Comparison of ENCODE assay signal across 21 cellular contexts in the genomic region with DNA sequence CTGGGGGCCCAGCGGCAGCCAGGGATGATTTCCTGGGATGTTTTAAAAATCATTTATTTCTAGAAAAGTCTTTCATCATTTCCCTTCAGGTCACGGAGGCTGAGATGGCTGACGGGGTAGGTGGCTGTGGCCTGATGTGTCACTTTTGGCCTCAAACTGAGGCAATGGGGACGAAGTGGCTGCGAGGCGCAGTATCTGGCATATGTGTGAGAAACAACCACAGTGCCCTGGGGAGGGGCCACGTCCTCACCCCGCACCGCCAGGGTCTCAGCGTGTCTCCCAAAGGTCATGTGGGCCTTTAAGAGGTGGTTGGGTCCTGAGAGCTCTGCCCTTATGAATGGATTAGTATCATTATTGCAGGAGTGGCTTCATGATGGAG.
DNase-seq lines count a peak whose midpoint lies in the region; ATAC-seq, FAIRE-seq and TF ChIP-seq lines count a peak whose summit lies in the region.
"Had no signal": no experiment of that assay in that cellular context is flagged by ENCODE, and none has a peak within 500 bp of the region (broad histone marks: within the 10 kb centered on the region; RNA-seq: fewer than 3 reads in every experiment).

No MANE protein-coding gene starts in this region.

- no peaks in the 10 kb centered on the region for H3K36me3 ChIP-seq in breast epithelium
- no peaks in the 10 kb centered on the region for H3K36me3 ChIP-seq in tibial artery
- H3K36me3 ChIP-seq: heart right ventricle, Peyer's patch had no signal

- H3K4me3 ChIP-seq in breast epithelium, result no peak overlapping the region
- no peak overlapping the region for H3K4me3 ChIP-seq in tibial artery
- H3K4me3 ChIP-seq: heart right ventricle, Peyer's patch had no signal

- no peak for TF ChIP-seq CTCF in activated CD8-positive, alpha-beta T cell treated with anti-CD3 and anti-CD28 coated beads for 36 hours (IDR thresholded peaks at IDR 0.05)
- no peak for TF ChIP-seq CTCF in breast epithelium (IDR thresholded peaks at IDR 0.05)
- no peak for TF ChIP-seq CTCF in tibial artery (IDR thresholded peaks at IDR 0.05)

- POLR2A ChIA-PET in activated CD8-positive, alpha-beta T cell treated with anti-CD3 and anti-CD28 coated beads for 36 hours (lab: Charles Lee), result no interaction called here
- POLR2A ChIA-PET in activated CD8-positive, alpha-beta T cell treated with anti-CD3 and anti-CD28 coated beads, Interleukin-2, amount 10 ng/mL, durations not matched to agents 7 days and 5 days (lab: Charles Lee), result no interaction called here

- peak; percentile 38 for DNase-seq in activated CD8-positive, alpha-beta T cell treated with anti-CD3 and anti-CD28 coated beads for 36 hours
- DNase-seq in activated CD8-positive, alpha-beta T cell treated with anti-CD3 and anti-CD28 coated beads, Interleukin-2, amount 10 ng/mL, durations not matched to agents 7 days and 5 days, result no peak
- no peak for DNase-seq in breast epithelium (ENCODE audit: low spot score in 2 of 2)
- peak; percentile 88 for DNase-seq in natural killer cell treated with Interleukin-12 subunit alpha and Interleukin-12 subunit beta and Interleukin-15 and Interleukin-18, amount 100 ng/mL, for 72 hours (ENCODE audit: low spot score)
- no peak for DNase-seq in tibial artery
- DNase-seq in AG08396 (ENCODE audit: low spot score), result no peak
- no peak for DNase-seq in HTR-8/SVneo (ENCODE audit: insufficient read length, low spot score)
- no peak for DNase-seq in stimulated activated naive B cell treated with anti-CD40 and anti-IgM and Interleukin-4, amounts not matched to agents 10 μg/mL and 1 μg/mL and 100 μg/mL, for 72 hours
- DNase-seq: activated CD4-positive, CD25-positive, alpha-beta regulatory T cell treated with anti-CD3 and anti-CD28 coated beads, Interleukin-2, amount 50 U/mL, for 72 hours; activated gamma-delta T cell treated with Interleukin-2 at 50 U/mL for 16 hours; amygdala; DMS53; heart right ventricle; NCI-H1436 treated with DMSO at 0.1 percent for 48 hours; NCI-H82; nephron progenitor cell; substantia nigra; T1000 had no signal

- intact Hi-C loops in activated CD8-positive, alpha-beta T cell treated with anti-CD3 and anti-CD28 coated beads for 36 hours (cut with micrococcal nuclease), result no loop called here
- intact Hi-C loops in breast epithelium (cut with DNase I; ENCODE audit: low total_unique reads), result no loop called here
- intact Hi-C loops in tibial artery (cut with DNase I; ENCODE audit: low total_unique reads), result no loop called here

- H3K9me3 Mint-ChIP-seq in activated CD8-positive, alpha-beta T cell treated with anti-CD3 and anti-CD28 coated beads for 36 hours, result no peaks in the 10 kb centered on the region
- no peaks in the 10 kb centered on the region for H3K9me3 Mint-ChIP-seq in activated CD8-positive, alpha-beta T cell treated with anti-CD3 and anti-CD28 coated beads, Interleukin-2, amount 10 ng/mL, durations not matched to agents 7 days and 5 days (ENCODE audit: insufficient read depth)
- H3K9me3 Mint-ChIP-seq in natural killer cell treated with Interleukin-12 subunit alpha and Interleukin-12 subunit beta and Interleukin-15 and Interleukin-18, amount 100 ng/mL, for 72 hours, result no peaks in the 10 kb centered on the region
- peaks cover 0 to 2% of the 10 kb centered on the region in 2 donors for H3K9me3 Mint-ChIP-seq in stimulated activated naive B cell treated with anti-CD40 and anti-IgM and Interleukin-4, amounts not matched to agents 10 μg/mL and 1 μg/mL and 100 μg/mL, for 72 hours

- no peaks in the 10 kb centered on the region for H3K36me3 Mint-ChIP-seq in activated CD8-positive, alpha-beta T cell treated with anti-CD3 and anti-CD28 coated beads for 36 hours (ENCODE audit: low read depth)
- no peaks in the 10 kb centered on the region for H3K36me3 Mint-ChIP-seq in activated CD8-positive, alpha-beta T cell treated with anti-CD3 and anti-CD28 coated beads, Interleukin-2, amount 10 ng/mL, durations not matched to agents 7 days and 5 days (ENCODE audit: low read depth)
- H3K36me3 Mint-ChIP-seq in natural killer cell treated with Interleukin-12 subunit alpha and Interleukin-12 subunit beta and Interleukin-15 and Interleukin-18, amount 100 ng/mL, for 72 hours, result peaks cover 16% of the 10 kb centered on the region
- no peaks in the 10 kb centered on the region for H3K36me3 Mint-ChIP-seq in stimulated activated naive B cell treated with anti-CD40 and anti-IgM and Interleukin-4, amounts not matched to agents 10 μg/mL and 1 μg/mL and 100 μg/mL, for 72 hours

- peaks cover 18 to 32% of the 10 kb centered on the region in 2 donors for H3K4me1 ChIP-seq in breast epithelium
- peaks cover 0 to 81% (median 64%) of the 10 kb centered on the region in 4 donors for H3K4me1 ChIP-seq in tibial artery

- H3K27ac Mint-ChIP-seq in activated CD8-positive, alpha-beta T cell treated with anti-CD3 and anti-CD28 coated beads for 36 hours, result no peak overlapping the region
- no peak overlapping the region for H3K27ac Mint-ChIP-seq in activated CD8-positive, alpha-beta T cell treated with anti-CD3 and anti-CD28 coated beads, Interleukin-2, amount 10 ng/mL, durations not matched to agents 7 days and 5 days
- H3K27ac Mint-ChIP-seq in natural killer cell treated with Interleukin-12 subunit alpha and Interleukin-12 subunit beta and Interleukin-15 and Interleukin-18, amount 100 ng/mL, for 72 hours, result peak overlapping the region; percentile 81 to 96
- no peak overlapping the region for H3K27ac Mint-ChIP-seq in stimulated activated naive B cell treated with anti-CD40 and anti-IgM and Interleukin-4, amounts not matched to agents 10 μg/mL and 1 μg/mL and 100 μg/mL, for 72 hours

- no peaks in the 10 kb centered on the region for H3K4me1 Mint-ChIP-seq in activated CD8-positive, alpha-beta T cell treated with anti-CD3 and anti-CD28 coated beads for 36 hours (ENCODE audit: low read depth)
- peaks cover 5% of the 10 kb centered on the region for H3K4me1 Mint-ChIP-seq in activated CD8-positive, alpha-beta T cell treated with anti-CD3 and anti-CD28 coated beads, Interleukin-2, amount 10 ng/mL, durations not matched to agents 7 days and 5 days (ENCODE audit: low read depth)
- H3K4me1 Mint-ChIP-seq in natural killer cell treated with Interleukin-12 subunit alpha and Interleukin-12 subunit beta and Interleukin-15 and Interleukin-18, amount 100 ng/mL, for 72 hours (ENCODE audit: low read depth in 2 of 2), result peaks cover 66 to 67% of the 10 kb centered on the region in 2 donors
- peaks cover 2 to 4% of the 10 kb centered on the region in 2 donors for H3K4me1 Mint-ChIP-seq in stimulated activated naive B cell treated with anti-CD40 and anti-IgM and Interleukin-4, amounts not matched to agents 10 μg/mL and 1 μg/mL and 100 μg/mL, for 72 hours

- H3K27me3 Mint-ChIP-seq in activated CD8-positive, alpha-beta T cell treated with anti-CD3 and anti-CD28 coated beads for 36 hours, result peaks cover 2% of the 10 kb centered on the region
- H3K27me3 Mint-ChIP-seq in activated CD8-positive, alpha-beta T cell treated with anti-CD3 and anti-CD28 coated beads, Interleukin-2, amount 10 ng/mL, durations not matched to agents 7 days and 5 days (ENCODE audit: low read depth), result peaks cover 25% of the 10 kb centered on the region
- peaks cover 5 to 6% of the 10 kb centered on the region in 2 donors for H3K27me3 Mint-ChIP-seq in natural killer cell treated with Interleukin-12 subunit alpha and Interleukin-12 subunit beta and Interleukin-15 and Interleukin-18, amount 100 ng/mL, for 72 hours
- peaks cover 25 to 48% of the 10 kb centered on the region in 2 donors for H3K27me3 Mint-ChIP-seq in stimulated activated naive B cell treated with anti-CD40 and anti-IgM and Interleukin-4, amounts not matched to agents 10 μg/mL and 1 μg/mL and 100 μg/mL, for 72 hours

- H3K4me3 Mint-ChIP-seq in activated CD8-positive, alpha-beta T cell treated with anti-CD3 and anti-CD28 coated beads for 36 hours, result no peak overlapping the region
- H3K4me3 Mint-ChIP-seq in activated CD8-positive, alpha-beta T cell treated with anti-CD3 and anti-CD28 coated beads, Interleukin-2, amount 10 ng/mL, durations not matched to agents 7 days and 5 days, result no peak overlapping the region
- H3K4me3 Mint-ChIP-seq in natural killer cell treated with Interleukin-12 subunit alpha and Interleukin-12 subunit beta and Interleukin-15 and Interleukin-18, amount 100 ng/mL, for 72 hours, result peak overlapping the region; percentile 66
- no peak overlapping the region for H3K4me3 Mint-ChIP-seq in stimulated activated naive B cell treated with anti-CD40 and anti-IgM and Interleukin-4, amounts not matched to agents 10 μg/mL and 1 μg/mL and 100 μg/mL, for 72 hours
- H3K4me3 Mint-ChIP-seq: nephron progenitor cell had no signal

- FAIRE-seq in HTR-8/SVneo (lab: Jason Lieb, UNC), result no peak
- FAIRE-seq: A204.1, islet of Langerhans had no signal

- no peaks in the 10 kb centered on the region for H3K27me3 ChIP-seq in breast epithelium
- H3K27me3 ChIP-seq in tibial artery, result no peaks in the 10 kb centered on the region
- H3K27me3 ChIP-seq: heart right ventricle, Peyer's patch had no signal

- ATAC-seq in activated CD8-positive, alpha-beta T cell treated with anti-CD3 and anti-CD28 coated beads for 36 hours, result peak; percentile 56
- no peak for ATAC-seq in activated CD8-positive, alpha-beta T cell treated with anti-CD3 and anti-CD28 coated beads, Interleukin-2, amount 10 ng/mL, durations not matched to agents 7 days and 5 days
- ATAC-seq in natural killer cell treated with Interleukin-12 subunit alpha and Interleukin-12 subunit beta and Interleukin-15 and Interleukin-18, amount 100 ng/mL, for 72 hours, result peak; percentile 92 to 94
- ATAC-seq in stimulated activated naive B cell treated with anti-CD40 and anti-IgM and Interleukin-4, amounts not matched to agents 10 μg/mL and 1 μg/mL and 100 μg/mL, for 72 hours (replicated peaks), result no peak
- ATAC-seq: heart right ventricle had no signal

- TF ChIP-seq POLR2A in breast epithelium (IDR thresholded peaks at IDR 0.05), result no peak

- H3K27ac ChIP-seq in breast epithelium (peak overlapping the region; percentile 91 to 96), tibial artery (peak overlapping the region; percentile 79)

- H3K9me3 ChIP-seq in breast epithelium (no peaks in the 10 kb centered on the region), tibial artery (no peaks in the 10 kb centered on the region)
- H3K9me3 ChIP-seq: Peyer's patch had no signal

- CTCF ChIA-PET in activated CD8-positive, alpha-beta T cell treated with anti-CD3 and anti-CD28 coated beads for 36 hours (lab: Charles Lee), result no interaction called here
- CTCF ChIA-PET in activated CD8-positive, alpha-beta T cell treated with anti-CD3 and anti-CD28 coated beads, Interleukin-2, amount 10 ng/mL, durations not matched to agents 7 days and 5 days (lab: Charles Lee), result no interaction called here

Comparison
In these comparisons a context has a peak if more than half of its experiments do, and no peak if none do; other contexts are left out.
1. ATAC-seq: peak in activated CD8-positive, alpha-beta T cell treated with anti-CD3 and anti-CD28 coated beads for 36 hours (single experiment) and natural killer cell treated with Interleukin-12 subunit alpha and Interleukin-12 subunit beta and Interleukin-15 and Interleukin-18, amount 100 ng/mL, for 72 hours (2 of 2); none in activated CD8-positive, alpha-beta T cell treated with anti-CD3 and anti-CD28 coated beads, Interleukin-2, amount 10 ng/mL, durations not matched to agents 7 days and 5 days (single experiment) and stimulated activated naive B cell treated with anti-CD40 and anti-IgM and Interleukin-4, amounts not matched to agents 10 μg/mL and 1 μg/mL and 100 μg/mL, for 72 hours (0 of 2).
2. DNase-seq: peak in activated CD8-positive, alpha-beta T cell treated with anti-CD3 and anti-CD28 coated beads for 36 hours (single experiment) and natural killer cell treated with Interleukin-12 subunit alpha and Interleukin-12 subunit beta and Interleukin-15 and Interleukin-18, amount 100 ng/mL, for 72 hours (single experiment); none in activated CD8-positive, alpha-beta T cell treated with anti-CD3 and anti-CD28 coated beads, Interleukin-2, amount 10 ng/mL, durations not matched to agents 7 days and 5 days (single experiment), breast epithelium (0 of 2), tibial artery (0 of 2), AG08396 (single experiment), HTR-8/SVneo (single experiment) and stimulated activated naive B cell treated with anti-CD40 and anti-IgM and Interleukin-4, amounts not matched to agents 10 μg/mL and 1 μg/mL and 100 μg/mL, for 72 hours (single experiment).
3. H3K27ac Mint-ChIP-seq: peak in natural killer cell treated with Interleukin-12 subunit alpha and Interleukin-12 subunit beta and Interleukin-15 and Interleukin-18, amount 100 ng/mL, for 72 hours (2 of 2); none in activated CD8-positive, alpha-beta T cell treated with anti-CD3 and anti-CD28 coated beads for 36 hours (single experiment), activated CD8-positive, alpha-beta T cell treated with anti-CD3 and anti-CD28 coated beads, Interleukin-2, amount 10 ng/mL, durations not matched to agents 7 days and 5 days (single experiment) and stimulated activated naive B cell treated with anti-CD40 and anti-IgM and Interleukin-4, amounts not matched to agents 10 μg/mL and 1 μg/mL and 100 μg/mL, for 72 hours (single experiment).